ENCODE assay signal across 12 cellular contexts in genomic region chr10:122143238-122143841, GRCh38.
A peak's percentile ranks its signal among the peaks of the same experiment; 100 is the strongest.
DNase-seq lines count a peak whose midpoint lies in the region; ATAC-seq, FAIRE-seq and TF ChIP-seq lines count a peak whose summit lies in the region.
"Had no signal": no experiment of that assay in that cellular context is flagged by ENCODE, and none has a peak within 500 bp of the region (broad histone marks: within the 10 kb centered on the region; RNA-seq: fewer than 3 reads in every experiment).

No MANE protein-coding gene starts in this region.

- peaks cover 35% of the 10 kb centered on the region for H3K36me3 Mint-ChIP-seq in neural progenitor cell
- H3K36me3 Mint-ChIP-seq: CD8-positive, alpha-beta T cell had no signal

- no peak overlapping the region for H2BK120ac ChIP-seq in H1 (replicated peaks; ENCODE audit: low read depth, low read length)

- peak; percentile 19; the same call in 1 of the 2 replicates for TF ChIP-seq EP300 in Ishikawa (IDR thresholded peaks at IDR 0.05; ENCODE audit: borderline replicate concordance)
- TF ChIP-seq EP300 in H1 (IDR thresholded peaks at IDR 0.05; ENCODE audit: borderline replicate concordance in 1 of 2, low read depth in 2 of 2, low read length in 2 of 2) = no peak

- no peak overlapping the region for H2BK5ac ChIP-seq in H1 (ENCODE audit: low read depth, low read length)

- TF ChIP-seq POLR2A in H1 (IDR thresholded peaks at IDR 0.05; ENCODE audit: control extremely low read depth in 1 of 2, low read depth in 2 of 2, low read length in 2 of 2) (no peak), H54 (IDR thresholded peaks at IDR 0.05; ENCODE audit: low read depth, low read length) (no peak)

- no peak overlapping the region for H3K27ac ChIP-seq in BLaER1
- no peak overlapping the region for H3K27ac ChIP-seq in H1 (ENCODE audit: low read depth, low read length)
- H3K27ac ChIP-seq in neural progenitor cell = no peak overlapping the region
- H3K27ac ChIP-seq: neutrophil, SJCRH30 had no signal

- H3K4me2 ChIP-seq in BLaER1 (peak overlapping the region; percentile 78), H1 (ENCODE audit: insufficient read depth in 1 of 2, low read depth in 2 of 2, low read length in 2 of 2) (no peak overlapping the region), neural progenitor cell (peak overlapping the region; percentile 21)

- no peak overlapping the region for H4K5ac ChIP-seq in H1 (ENCODE audit: insufficient read length, low read depth, low read length)

- H3K23ac ChIP-seq in H1 (ENCODE audit: insufficient read length) = no peak overlapping the region

- no peak overlapping the region; the same call in 1 of the 2 replicates for H4K8ac ChIP-seq in H1 (ENCODE audit: extremely low read depth, insufficient read depth, low read length)

- H3K23me2 ChIP-seq in H1 (ENCODE audit: low read depth, low read length) = no peaks in the 10 kb centered on the region

- H3K14ac ChIP-seq in H1 (ENCODE audit: insufficient read length) = no peak overlapping the region

- H2BK15ac ChIP-seq in H1 (ENCODE audit: low read length) = no peak overlapping the region

- POLR2A ChIA-PET in H1 (lab: Charles Lee; ENCODE audit: partially characterized antibody) = interaction anchor here (0.6 to 1.8 kb wide), 5 partner anchors 11 to 78 kb away, joined by 3 to 5 read pairs (median 4); no protein-coding TSS in a partner anchor

- no peak for ATAC-seq in GM21576 (IDR thresholded peaks at IDR 0.05; ENCODE audit: unreplicated experiment)
- ATAC-seq: CD8-positive, alpha-beta T cell had no signal

- no peak overlapping the region for H3K18ac ChIP-seq in H1 (ENCODE audit: extremely low read depth, low read length)

- H3K4me1 Mint-ChIP-seq in neural progenitor cell = peaks cover 40% of the 10 kb centered on the region

- H2AFZ ChIP-seq in H1 (ENCODE audit: low read length) (no peak overlapping the region), neural progenitor cell (replicated peaks) (no peak overlapping the region)

- peaks cover 9% of the 10 kb centered on the region for H3K9me3 ChIP-seq in BLaER1
- H3K9me3 ChIP-seq in H1 (ENCODE audit: insufficient read depth in 2 of 2, low read depth in 1 of 2, low read length in 1 of 2) = peaks cover 4 to 8% of the 10 kb centered on the region in 2 experiments; a peak in 3 of 4 replicates
- peaks cover 4% of the 10 kb centered on the region for H3K9me3 ChIP-seq in neural progenitor cell (ENCODE audit: low read depth)
- H3K9me3 ChIP-seq: neutrophil had no signal

- H3K9ac ChIP-seq in BLaER1 (no peak overlapping the region), H1 (replicated peaks in 1 of 4; ENCODE audit: extremely low read depth in 1 of 4, low read depth in 3 of 4, low read length in 3 of 4) (no peak overlapping the region), neural progenitor cell (no peak overlapping the region)

- peaks cover 5% of the 10 kb centered on the region for H3K9me3 Mint-ChIP-seq in neural progenitor cell

- no peaks in the 10 kb centered on the region for H3F3A ChIP-seq in neural progenitor cell (ENCODE audit: low read depth)

- no peak overlapping the region for H2BK20ac ChIP-seq in H1 (ENCODE audit: low read length)

- H2BK12ac ChIP-seq in H1 (ENCODE audit: low read depth, low read length) = no peak overlapping the region

- H4K20me1 ChIP-seq in BLaER1 (no peaks in the 10 kb centered on the region), H1 (replicated peaks in 1 of 2; ENCODE audit: control insufficient read depth in 1 of 2, insufficient read depth in 2 of 2, low read length in 2 of 2) (peaks cover 0 to 4% of the 10 kb centered on the region in 2 experiments), neural progenitor cell (ENCODE audit: low read depth) (no peaks in the 10 kb centered on the region)

- CTCF ChIA-PET in H1 (lab: Charles Lee; ENCODE audit: partially characterized antibody) = interaction anchor here (0.6 to 6.0 kb wide), 20 partner anchors 9 to 307 kb away, joined by 3 to 65 read pairs (median 8); no protein-coding TSS in a partner anchor

- H3K27me3 Mint-ChIP-seq in neural progenitor cell (ENCODE audit: insufficient read depth, low read depth) = peaks cover 10% of the 10 kb centered on the region

- no peak overlapping the region for H4K91ac ChIP-seq in H1 (replicated peaks; ENCODE audit: insufficient read length, low read length)

- DNase-seq in H1 (ENCODE audit: low read depth in 1 of 2, low spot score in 2 of 2) (no peak), neural progenitor cell (ENCODE audit: low spot score) (no peak), H54 (ENCODE audit: insufficient read length, low spot score) (no peak), mesenteric fat pad (ENCODE audit: low spot score) (no peak), cerebellum (ENCODE audit: low spot score) (no peak)
- DNase-seq: activated naive CD4-positive, alpha-beta T cell treated with anti-CD3 and anti-CD28 coated beads, Interleukin-2, amount 50 U/mL, for 16 hours had no signal

- H3K79me2 ChIP-seq in H1 (ENCODE audit: control insufficient read depth in 1 of 2, insufficient read depth in 2 of 2, low read length in 2 of 2) = peaks cover 0 to 7% of the 10 kb centered on the region in 2 experiments; a peak in 1 of 4 replicates
- no peaks in the 10 kb centered on the region for H3K79me2 ChIP-seq in neural progenitor cell (ENCODE audit: low read depth)

- 82% methylated on average over 13 of the region's 14 CpGs; no CpG with 5 or more reads in 1 of the 2 experiments for WGBS in H1 (ENCODE audit: extremely low coverage in 1 of 2, insufficient coverage in 1 of 2, insufficient read length in 1 of 2, insufficient replicate concordance in 2 of 2, low coverage in 1 of 2, low lambda C conversion rate in 2 of 2, missing lambda C conversion rate in 1 of 2), 2 experiments

- no peak overlapping the region for H3K4me3 ChIP-seq in BLaER1
- H3K4me3 ChIP-seq in H1 (ENCODE audit: extremely low read depth in 1 of 4, insufficient read depth in 2 of 4, low read depth in 3 of 4, low read length in 4 of 4) = no peak overlapping the region
- no peak overlapping the region for H3K4me3 ChIP-seq in neural progenitor cell
- H3K4me3 ChIP-seq: SJCRH30 had no signal

- peaks cover 3% of the 10 kb centered on the region; the same call in 1 of the 2 replicates for H3K79me1 ChIP-seq in H1 (ENCODE audit: low read depth, low read length)

- H3K4ac ChIP-seq in H1 (replicated peaks; ENCODE audit: insufficient read length, low read depth, low read length) = no peak overlapping the region

- H3K4me1 ChIP-seq in BLaER1 (peaks cover 48% of the 10 kb centered on the region), H1 (replicated peaks in 1 of 4; ENCODE audit: control insufficient read depth in 3 of 4, insufficient read depth in 4 of 4, low read length in 3 of 4) (peaks cover 0 to 7% (median 3%) of the 10 kb centered on the region in 4 experiments; a peak in 5 of 7 replicates), neural progenitor cell (peaks cover 6% of the 10 kb centered on the region)

- peak overlapping the region; percentile 28 for H3K4me3 Mint-ChIP-seq in neural progenitor cell
- H3K4me3 Mint-ChIP-seq: CD8-positive, alpha-beta T cell had no signal

- FAIRE-seq in H1 (lab: Jason Lieb, UNC) = no peak
- FAIRE-seq in H54 (lab: Jason Lieb, UNC) = no peak

- no peak overlapping the region; the same call in 1 of the 2 replicates for H2AK5ac ChIP-seq in H1 (ENCODE audit: low read depth, low read length)

- no peak for TF ChIP-seq RAD21 in Ishikawa (IDR thresholded peaks at IDR 0.05; ENCODE audit: low read depth)
- TF ChIP-seq RAD21 in H1 (IDR thresholded peaks at IDR 0.05 in 1 of 2, conservative IDR thresholded peaks at IDR 0.05 in 1 of 2; ENCODE audit: low read depth in 2 of 2, low read length in 2 of 2) = no peak

- no peaks in the 10 kb centered on the region for H3K27me3 ChIP-seq in BLaER1
- H3K27me3 ChIP-seq in H1 (replicated peaks in 1 of 4; ENCODE audit: control insufficient read depth in 3 of 4, extremely low read depth in 1 of 4, insufficient read depth in 3 of 4, low read length in 3 of 4) = no peaks in the 10 kb centered on the region
- H3K27me3 ChIP-seq in neural progenitor cell = no peaks in the 10 kb centered on the region
- H3K27me3 ChIP-seq: SJCRH30 had no signal

- no peak overlapping the region for H3K56ac ChIP-seq in H1 (replicated peaks; ENCODE audit: insufficient read length, low read depth, low read length)

- H3K36me3 ChIP-seq in BLaER1 (no peaks in the 10 kb centered on the region), H1 (ENCODE audit: control insufficient read depth in 2 of 4, insufficient read depth in 4 of 4, low read length in 3 of 4) (peaks cover 2 to 11% (median 4%) of the 10 kb centered on the region in 4 experiments; a peak in 5 of 8 replicates), neural progenitor cell (no peaks in the 10 kb centered on the region)
- H3K36me3 ChIP-seq: neutrophil had no signal

- TF ChIP-seq CTCF in H1 (IDR thresholded peaks at IDR 0.05; ENCODE audit: control extremely low read depth in 1 of 3, insufficient read depth in 1 of 3, low read depth in 1 of 3, low read length in 3 of 3) = no peak
- no peak for TF ChIP-seq CTCF in neural progenitor cell (IDR thresholded peaks at IDR 0.05)

- H3K27ac Mint-ChIP-seq in neural progenitor cell = peak overlapping the region; percentile 57
- H3K27ac Mint-ChIP-seq: CD8-positive, alpha-beta T cell had no signal

TF ChIP-seq in Ishikawa, 13 proteins besides CTCF, POLR2A, EP300 and RAD21 (continues in another document):
- no peak; the same call in 1 of the 2 replicates for TF ChIP-seq NFIC (IDR thresholded peaks at IDR 0.05)
- 0 out of 2 replicates have a peak, but pooled peaks have one; percentile 10 for TF ChIP-seq FOXM1 (IDR thresholded peaks at IDR 0.05; ENCODE audit: borderline replicate concordance, low read depth)
- TF ChIP-seq YY1 (IDR thresholded peaks at IDR 0.05; ENCODE audit: low read depth) = no peak
- peak; percentile 30; the same call in 1 of the 2 replicates for TF ChIP-seq MAX (IDR thresholded peaks at IDR 0.05)
- TF ChIP-seq TCF12 (IDR thresholded peaks at IDR 0.05; ENCODE audit: low read depth) = no peak
- TF ChIP-seq ZBTB7A (IDR thresholded peaks at IDR 0.05; ENCODE audit: low read depth) = 0 out of 2 replicates have a peak, but pooled peaks have one; percentile 34

TF ChIP-seq in H1, 55 proteins besides CTCF, POLR2A, EP300 and RAD21:
- TF ChIP-seq CEBPB (IDR thresholded peaks at IDR 0.05; ENCODE audit: low read depth, low read length) = peak; percentile 84
- no peak for TF ChIP-seq CTBP2 (IDR thresholded peaks at IDR 0.05; ENCODE audit: borderline replicate concordance, insufficient read depth, insufficient read length, low read length)

Comparison
In these comparisons a context has a peak if more than half of its experiments do, and no peak if none do; other contexts are left out.
1. H3K4me2 ChIP-seq: peak in BLaER1 (single experiment) and neural progenitor cell (single experiment); none in H1 (0 of 2).